In genomic region chr12:82665142-82665923, GRCh38 we compare ENCODE assay signal across 1 cellular context.
TF ChIP-seq lines count a peak whose summit lies in the region.

No MANE protein-coding gene starts in this region.

TF ChIP-seq in H1, 55 proteins besides CTCF, POLR2A, EP300 and RAD21:
- TF ChIP-seq YY1 (IDR thresholded peaks at IDR 0.05; ENCODE audit: low read depth, low read length): no peak
- no peak for TF ChIP-seq RXRA (IDR thresholded peaks at IDR 0.05; ENCODE audit: insufficient read depth, low read depth, low read length)
- no peak for TF ChIP-seq TCF12 (IDR thresholded peaks at IDR 0.05; ENCODE audit: low read depth, low read length)
- no peak for TF ChIP-seq BACH1 (IDR thresholded peaks at IDR 0.05; ENCODE audit: low read length)
- no peak for TF ChIP-seq SP1 (IDR thresholded peaks at IDR 0.05; ENCODE audit: low read depth, low read length)
- no peak for TF ChIP-seq JUN (IDR thresholded peaks at IDR 0.05; ENCODE audit: low read depth, low read length)
- TF ChIP-seq SIRT6 (IDR thresholded peaks at IDR 0.05; ENCODE audit: low read length): no peak
- TF ChIP-seq TAF7 (optimal IDR thresholded peaks at IDR 0.05; ENCODE audit: borderline replicate concordance, low read depth, low read length): no peak
- TF ChIP-seq CHD2 (IDR thresholded peaks at IDR 0.05; ENCODE audit: low read length): no peak
